8 cellular contexts compared by ENCODE assay signal in genomic region chr12:57519758-57520007, GRCh38. TPM values are rescaled to one million over a fixed set of nuclear protein-coding genes. Genes with fewer than 3 reads are reported as not detected.
DNase-seq lines count a peak whose midpoint lies in the region; ATAC-seq and TF ChIP-seq lines count a peak whose summit lies in the region.

No MANE protein-coding gene starts in this region.

- H3K4me3 Mint-ChIP-seq in dendritic cell treated with granulocyte-macrophage colony-stimulating factor and Interleukin-4, amounts not matched to agents 40 ng/mL and 50 ng/mL, for 4 days = peak overlapping the region; percentile 95
- peak overlapping the region; percentile 88 for H3K4me3 Mint-ChIP-seq in natural killer cell treated with Interleukin-12 subunit alpha and Interleukin-12 subunit beta and Interleukin-15 and Interleukin-18, amount 100 ng/mL, for 72 hours

- ATAC-seq in natural killer cell treated with Interleukin-12 subunit alpha and Interleukin-12 subunit beta and Interleukin-15 and Interleukin-18, amount 100 ng/mL, for 72 hours = no peak
- ATAC-seq in GM21360 (IDR thresholded peaks at IDR 0.05; ENCODE audit: unreplicated experiment) (no peak), GM21423 (IDR thresholded peaks at IDR 0.05; ENCODE audit: unreplicated experiment) (no peak)

- H3K4me3 ChIP-seq in DOHH2 (ENCODE audit: low read length) (peak overlapping the region; percentile 95), PC-9 (peak overlapping the region; percentile 97)

- H3K9me2 ChIP-seq in DOHH2 (replicated peaks; ENCODE audit: control insufficient read depth, low read length) (no peaks in the 10 kb centered on the region), PC-9 (ENCODE audit: insufficient read depth) (no peaks in the 10 kb centered on the region)

- H2AFZ ChIP-seq in PC-9 = no peak overlapping the region

- no peaks in the 10 kb centered on the region for H3K9me3 Mint-ChIP-seq in dendritic cell treated with granulocyte-macrophage colony-stimulating factor and Interleukin-4, amounts not matched to agents 40 ng/mL and 50 ng/mL, for 4 days
- no peaks in the 10 kb centered on the region for H3K9me3 Mint-ChIP-seq in natural killer cell treated with Interleukin-12 subunit alpha and Interleukin-12 subunit beta and Interleukin-15 and Interleukin-18, amount 100 ng/mL, for 72 hours

- BruUV-seq in PC-9 (replicated peaks; lab: Mats Ljungman, UMichigan) = no TSS peak

- CTCF ChIA-PET in PC-9 (lab: Charles Lee) = no interaction called here

- peaks cover 38% of the 10 kb centered on the region for H3F3A ChIP-seq in DOHH2 (ENCODE audit: control insufficient read depth, insufficient read depth)
- H3F3A ChIP-seq in PC-9 (ENCODE audit: insufficient read depth, low read depth) = peaks cover 68% of the 10 kb centered on the region

- no peak for DNase-seq in PC-9
- no peak for DNase-seq in natural killer cell treated with Interleukin-12 subunit alpha and Interleukin-12 subunit beta and Interleukin-15 and Interleukin-18, amount 100 ng/mL, for 72 hours (ENCODE audit: low spot score)
- no peak for DNase-seq in CD1c-positive myeloid dendritic cell (ENCODE audit: extremely low spot score)
- DNase-seq in 8988T = no peak

- H3K9me3 ChIP-seq in DOHH2 (ENCODE audit: control insufficient read depth, insufficient read depth, low read length) (no peaks in the 10 kb centered on the region), PC-9 (ENCODE audit: insufficient read depth, low read depth) (no peaks in the 10 kb centered on the region)

- H3K27ac ChIP-seq in DOHH2 (ENCODE audit: low read depth, low read length) = peak overlapping the region; percentile 70
- H3K27ac ChIP-seq in PC-9 = peak overlapping the region; percentile 99

- H3K27me3 ChIP-seq in DOHH2 (ENCODE audit: control insufficient read depth, low read length) (no peaks in the 10 kb centered on the region), PC-9 (ENCODE audit: insufficient read depth, low read depth) (no peaks in the 10 kb centered on the region)

- no peaks in the 10 kb centered on the region for H3K27me3 Mint-ChIP-seq in dendritic cell treated with granulocyte-macrophage colony-stimulating factor and Interleukin-4, amounts not matched to agents 40 ng/mL and 50 ng/mL, for 4 days
- H3K27me3 Mint-ChIP-seq in natural killer cell treated with Interleukin-12 subunit alpha and Interleukin-12 subunit beta and Interleukin-15 and Interleukin-18, amount 100 ng/mL, for 72 hours = no peaks in the 10 kb centered on the region

- intact Hi-C loops in PC-9 (cut with micrococcal nuclease; ENCODE audit: unreplicated experiment) = no loop called here
- intact Hi-C loops in dendritic cell treated with granulocyte-macrophage colony-stimulating factor and Interleukin-4, amounts not matched to agents 40 ng/mL and 50 ng/mL, for 4 days (cut with micrococcal nuclease) = loop anchor here (1.0 kb wide), 1 partner anchor 31 kb away; the partner anchor contains the start of gene MARS1

- H3K36me3 ChIP-seq in DOHH2 (ENCODE audit: control insufficient read depth, low read length) (peaks cover 68% of the 10 kb centered on the region), PC-9 (ENCODE audit: low read depth) (peaks cover 49% of the 10 kb centered on the region)

- peaks cover 65% of the 10 kb centered on the region for H3K4me1 Mint-ChIP-seq in dendritic cell treated with granulocyte-macrophage colony-stimulating factor and Interleukin-4, amounts not matched to agents 40 ng/mL and 50 ng/mL, for 4 days (ENCODE audit: low read depth)
- H3K4me1 Mint-ChIP-seq in natural killer cell treated with Interleukin-12 subunit alpha and Interleukin-12 subunit beta and Interleukin-15 and Interleukin-18, amount 100 ng/mL, for 72 hours (ENCODE audit: low read depth in 2 of 2) = peaks cover 56 to 67% of the 10 kb centered on the region in 2 donors

- H3K4me1 ChIP-seq in DOHH2 (ENCODE audit: control insufficient read depth, low read length) (peaks cover 52% of the 10 kb centered on the region), PC-9 (replicated peaks; ENCODE audit: insufficient read depth) (peaks cover 34% of the 10 kb centered on the region)

- POLR2A ChIA-PET in PC-9 (lab: Charles Lee; ENCODE audit: unreplicated experiment) = interaction anchor here (0.6 kb wide), 1 partner anchor 253 kb away, joined by 3 read pairs; the partner anchor contains the start of gene EEF1AKMT3

- H3K4me2 ChIP-seq in DOHH2 (ENCODE audit: low read length) (peak overlapping the region; percentile 91), PC-9 (peak overlapping the region; percentile 93)

- TF ChIP-seq CTCF in DOHH2 (IDR thresholded peaks at IDR 0.05; ENCODE audit: low read depth, low read length, poor library complexity, severe bottlenecking) = no peak
- TF ChIP-seq CTCF in PC-9 (conservative IDR thresholded peaks at IDR 0.05) = no peak

- peaks cover 53% of the 10 kb centered on the region for H3K79me2 ChIP-seq in DOHH2 (ENCODE audit: control insufficient read depth, low read length)
- H3K79me2 ChIP-seq in PC-9 (ENCODE audit: low read depth) = peaks cover 56% of the 10 kb centered on the region

- H3K27ac Mint-ChIP-seq in dendritic cell treated with granulocyte-macrophage colony-stimulating factor and Interleukin-4, amounts not matched to agents 40 ng/mL and 50 ng/mL, for 4 days = peak overlapping the region; percentile 98
- peak overlapping the region; percentile 98 to 100 for H3K27ac Mint-ChIP-seq in natural killer cell treated with Interleukin-12 subunit alpha and Interleukin-12 subunit beta and Interleukin-15 and Interleukin-18, amount 100 ng/mL, for 72 hours

- H3K36me3 Mint-ChIP-seq in dendritic cell treated with granulocyte-macrophage colony-stimulating factor and Interleukin-4, amounts not matched to agents 40 ng/mL and 50 ng/mL, for 4 days (ENCODE audit: low read depth) = peaks cover 73% of the 10 kb centered on the region
- H3K36me3 Mint-ChIP-seq in natural killer cell treated with Interleukin-12 subunit alpha and Interleukin-12 subunit beta and Interleukin-15 and Interleukin-18, amount 100 ng/mL, for 72 hours = peaks cover 36% of the 10 kb centered on the region

- peaks cover 8% of the 10 kb centered on the region for H4K20me1 ChIP-seq in DOHH2 (ENCODE audit: control insufficient read depth, insufficient read depth, low read depth, low read length)
- H4K20me1 ChIP-seq in PC-9 (ENCODE audit: insufficient read depth) = peaks cover 68% of the 10 kb centered on the region

RNA-seq across cellular contexts. Expression of gene DDIT3, which starts 0.6 kb away (rescaled TPM):
- total RNA-seq in PC-9 (2021) = 15.6 and 17.3 TPM in 2 replicates
- 10 to 100 TPM; 22.2 to 39.8 TPM for total RNA-seq in natural killer cell treated with Interleukin-12 subunit alpha and Interleukin-12 subunit beta and Interleukin-15 and Interleukin-18, amount 100 ng/mL, for 72 hours

RNA-seq across cellular contexts. Expression of gene MBD6, which starts 2.9 kb away (rescaled TPM):
- 47.3 and 78.4 TPM in 2 replicates for total RNA-seq in PC-9 (2021)
- total RNA-seq in natural killer cell treated with Interleukin-12 subunit alpha and Interleukin-12 subunit beta and Interleukin-15 and Interleukin-18, amount 100 ng/mL, for 72 hours = 100 to 1,000 TPM in 1 of 2 donors, 10 to 100 TPM in 1; 94.1 to 123 TPM

RNA-seq across cellular contexts. Expression of gene DCTN2, which starts 27.3 kb away (rescaled TPM):
- total RNA-seq in PC-9 (2021) = 93.4 and 105 TPM in 2 replicates
- total RNA-seq in natural killer cell treated with Interleukin-12 subunit alpha and Interleukin-12 subunit beta and Interleukin-15 and Interleukin-18, amount 100 ng/mL, for 72 hours = 10 to 100 TPM; 94.2 to 98.7 TPM

RNA-seq across cellular contexts. Expression of gene KIF5A, which starts 30.2 kb away (rescaled TPM):
- total RNA-seq in PC-9 (2021) = 0.07 TPM in 1 of 2 replicates, not detected in the other
- 1 to 10 TPM in 1 of 2 donors, under 1 TPM in 1; 0.29 to 2.0 TPM for total RNA-seq in natural killer cell treated with Interleukin-12 subunit alpha and Interleukin-12 subunit beta and Interleukin-15 and Interleukin-18, amount 100 ng/mL, for 72 hours

RNA-seq across cellular contexts. Expression of gene MARS1, which starts 31.8 kb away (rescaled TPM):
- 307 and 366 TPM in 2 replicates for total RNA-seq in PC-9 (2021)
- total RNA-seq in natural killer cell treated with Interleukin-12 subunit alpha and Interleukin-12 subunit beta and Interleukin-15 and Interleukin-18, amount 100 ng/mL, for 72 hours = 100 to 1,000 TPM; 336 to 446 TPM
